In the genomic region with DNA sequence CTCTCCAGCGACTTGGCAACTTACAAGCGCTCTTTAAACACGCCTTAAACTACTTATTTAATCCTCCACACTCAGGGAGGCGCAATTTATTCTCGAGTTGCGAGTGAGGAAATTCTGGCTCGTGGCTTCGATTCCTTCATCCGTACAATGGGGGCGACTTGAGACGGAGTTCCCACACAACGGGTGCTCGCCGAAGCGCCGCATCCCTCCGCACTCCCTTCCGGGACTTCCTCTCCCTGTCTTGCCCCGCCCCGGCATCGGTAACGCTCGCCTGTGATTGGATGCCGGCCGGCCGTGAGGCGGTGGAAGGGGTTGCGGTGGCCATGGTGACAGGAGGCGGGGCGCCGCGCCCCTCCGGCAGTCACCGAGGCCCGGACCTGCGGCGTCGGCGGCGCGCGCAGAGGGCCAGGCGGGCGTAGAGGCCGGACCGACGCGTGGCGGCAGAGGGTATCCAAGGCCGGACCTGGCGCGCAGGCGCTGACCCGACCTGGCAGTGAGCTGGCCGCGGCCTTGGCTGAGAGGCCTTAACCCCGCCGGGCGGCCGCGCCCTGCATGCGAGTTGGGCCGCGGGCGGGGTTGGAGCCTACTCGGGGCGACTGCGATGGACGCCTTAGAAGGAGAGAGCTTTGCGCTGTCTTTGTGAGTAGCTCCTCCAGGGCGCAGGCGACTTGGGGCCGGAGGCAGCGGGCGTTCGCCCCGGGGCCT, we compare ENCODE assay signal across 7 cellular contexts. TPM values are rescaled to one million over a fixed set of nuclear protein-coding genes. Genes with fewer than 3 reads are reported as not detected.
A peak's percentile ranks its signal among the peaks of the same experiment; 100 is the strongest.
DNase-seq lines count a peak whose midpoint lies in the region; ATAC-seq and TF ChIP-seq lines count a peak whose summit lies in the region.

ARL2BP (plus strand) TSS at position 493 of the 705 bp plus-strand sequence; CDS start at position 602, 109 bp downstream.

- TF ChIP-seq CTCF in astrocyte of the cerebellum (IDR thresholded peaks at IDR 0.05; ENCODE audit: low read depth, low read length, missing control alignments), result peak; percentile 8

- peak; percentile 95 for ATAC-seq in GM18502 (IDR thresholded peaks at IDR 0.05; ENCODE audit: poor library complexity, unreplicated experiment)
- peak; percentile 94 for ATAC-seq in HG02970 (IDR thresholded peaks at IDR 0.05; ENCODE audit: low FRiP score, unreplicated experiment)

- H3K4me3 ChIP-seq in astrocyte of the cerebellum (ENCODE audit: low read depth, low read length), result peak within 1 kb of the TSS; percentile 78

- DNase-seq in NCI-H2029 (lab: John Stamatoyannopoulos, UW) (peak; percentile 81), T-helper 22 cell (ENCODE audit: low read depth) (peak; percentile 97), astrocyte of the cerebellum (ENCODE audit: low read depth) (peak; percentile 91), hepatic stellate cell (ENCODE audit: low spot score) (peak; percentile 99), renal cortical epithelial cell (ENCODE audit: low read depth) (peak; percentile 91)

- in situ Hi-C loops in astrocyte of the cerebellum (cut with HindIII; ENCODE audit: low sequenced_read_pairs), result no loop called here

RNA-seq across cellular contexts. Expression of gene ARL2BP, which starts in this region (rescaled TPM):
- total RNA-seq in renal cortical epithelial cell, result 71.2 and 105 TPM in 2 replicates

Comparison
In these comparisons a context has a peak if more than half of its experiments do, and no peak if none do; other contexts are left out.
1. Peak in every context shown above with its lines: DNase-seq, ATAC-seq and H3K4me3 ChIP-seq.